24 cellular contexts compared by ENCODE assay signal in the genomic region with DNA sequence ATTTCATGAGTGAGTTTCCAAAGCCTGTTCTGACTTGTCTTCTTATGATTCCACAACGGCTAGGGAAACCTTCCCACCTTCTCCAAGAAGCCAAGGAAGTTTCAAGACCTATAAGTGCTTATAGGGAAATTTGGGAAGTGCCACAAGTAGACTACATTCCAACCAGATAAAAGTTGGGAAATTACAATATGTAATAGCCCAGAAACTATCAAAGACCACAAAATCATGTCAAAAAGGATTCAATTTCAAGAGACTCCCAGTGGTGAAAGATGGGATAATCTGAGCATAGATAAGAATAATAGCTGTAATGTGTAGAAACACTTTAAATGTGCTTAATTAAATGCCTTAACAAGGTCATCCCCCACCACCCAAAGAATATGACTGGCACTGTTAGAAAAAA.
DNase-seq lines count a peak whose midpoint lies in the region; ATAC-seq and TF ChIP-seq lines count a peak whose summit lies in the region.
"Had no signal": no experiment of that assay in that cellular context is flagged by ENCODE, and none has a peak within 500 bp of the region (broad histone marks: within the 10 kb centered on the region; RNA-seq: fewer than 3 reads in every experiment).

No MANE protein-coding gene starts in this region.

- no peaks in the 10 kb centered on the region for H3K9me2 ChIP-seq in PC-9 (ENCODE audit: insufficient read depth)

- TF ChIP-seq CTCF in cardiac muscle cell (IDR thresholded peaks at IDR 0.05; ENCODE audit: low read depth, low read length): peak; percentile 13
- no peak for TF ChIP-seq CTCF in heart right ventricle (IDR thresholded peaks at IDR 0.05)
- peak; percentile 32; the same call in 1 of the 2 replicates for TF ChIP-seq CTCF in PC-9 (conservative IDR thresholded peaks at IDR 0.05)
- peak; percentile 25 for TF ChIP-seq CTCF in fibroblast of mammary gland (conservative IDR thresholded peaks at IDR 0.05; ENCODE audit: control insufficient read depth, insufficient read depth, low read depth, low read length)
- peak; percentile 62 for TF ChIP-seq CTCF in type B pancreatic cell (conservative IDR thresholded peaks at IDR 0.05)

- BruUV-seq in PC-9 (replicated peaks; lab: Mats Ljungman, UMichigan): no TSS peak

- 92 to 94% methylated on average over 1 of the region's 1 CpG for WGBS in heart right ventricle, 2 donors

- no peak overlapping the region for H2AFZ ChIP-seq in PC-9

- H3K4me1 ChIP-seq in cardiac muscle cell (ENCODE audit: low read depth) (peaks cover 12% of the 10 kb centered on the region), heart right ventricle (peaks cover 0 to 20% (median 9%) of the 10 kb centered on the region in 9 donors), PC-9 (replicated peaks; ENCODE audit: insufficient read depth) (peaks cover 44% of the 10 kb centered on the region)
- H3K4me1 ChIP-seq: spleen had no signal

- H4K20me1 ChIP-seq in PC-9 (ENCODE audit: insufficient read depth): no peaks in the 10 kb centered on the region

- ATAC-seq in heart right ventricle: no peak
- ATAC-seq in sciatic nerve: no peak
- ATAC-seq: A549, K562 had no signal

- no peak overlapping the region for H3K4me3 ChIP-seq in cardiac muscle cell
- no peak overlapping the region for H3K4me3 ChIP-seq in heart right ventricle
- H3K4me3 ChIP-seq in PC-9: no peak overlapping the region
- no peak overlapping the region for H3K4me3 ChIP-seq in fibroblast of mammary gland (ENCODE audit: control insufficient read depth, low read depth, low read length)
- H3K4me3 ChIP-seq: A549, K562, spleen, vagina had no signal

- H3K4me2 ChIP-seq in PC-9: no peak overlapping the region
- H3K4me2 ChIP-seq: A549 had no signal

- H3F3A ChIP-seq in PC-9 (ENCODE audit: insufficient read depth, low read depth): peaks cover 32% of the 10 kb centered on the region

- H3K4me3 Mint-ChIP-seq in type B pancreatic cell (no peak overlapping the region), immature natural killer cell (no peak overlapping the region)
- H3K4me3 Mint-ChIP-seq: activated CD4-positive, alpha-beta T cell treated with anti-CD3 and anti-CD28 coated beads, Interleukin-2, amount 10 ng/mL, durations not matched to agents 24 days and 14 days; CD14-positive monocyte; nephron; T-helper 1 cell treated with Interleukin-12 subunit alpha and Interleukin-12 subunit beta and Interleukin-4 antibody, amounts not matched to agents 30 μg/mL and 1 μg/mL, for 36 hours had no signal

- POLR2A ChIA-PET in PC-9 (lab: Charles Lee; ENCODE audit: unreplicated experiment): interaction anchor here (0.7 kb wide), 1 partner anchor 20 kb away, joined by 4 read pairs; no protein-coding TSS in a partner anchor

- H3K27ac Mint-ChIP-seq in type B pancreatic cell (no peak overlapping the region), immature natural killer cell (no peak overlapping the region)
- H3K27ac Mint-ChIP-seq: activated CD4-positive, alpha-beta T cell treated with anti-CD3 and anti-CD28 coated beads, Interleukin-2, amount 10 ng/mL, durations not matched to agents 24 days and 14 days; CD14-positive monocyte; nephron; T-helper 1 cell treated with Interleukin-12 subunit alpha and Interleukin-12 subunit beta and Interleukin-4 antibody, amounts not matched to agents 30 μg/mL and 1 μg/mL, for 36 hours had no signal

- H3K27me3 Mint-ChIP-seq in type B pancreatic cell (no peaks in the 10 kb centered on the region), immature natural killer cell (ENCODE audit: low read depth in 3 of 3) (peaks cover 0 to 3% (median 0%) of the 10 kb centered on the region in 3 donors)
- H3K27me3 Mint-ChIP-seq: activated CD4-positive, alpha-beta T cell treated with anti-CD3 and anti-CD28 coated beads, Interleukin-2, amount 10 ng/mL, durations not matched to agents 24 days and 14 days had no signal

- DNase-seq in cardiac muscle cell (ENCODE audit: low read depth in 1 of 2, low spot score in 1 of 2): peak in 1 of 2 donors; percentile 50
- no peak for DNase-seq in heart right ventricle
- DNase-seq in PC-9: no peak
- DNase-seq in fibroblast of mammary gland (ENCODE audit: low read depth): no peak
- DNase-seq in type B pancreatic cell (ENCODE audit: extremely low spot score, unreplicated experiment): no peak
- no peak for DNase-seq in sciatic nerve (ENCODE audit: low spot score)
- no peak for DNase-seq in DMS 273 treated with DMSO at 0.1 percent for 48 hours (lab: John Stamatoyannopoulos, UW)
- DNase-seq in immature natural killer cell: no peak
- DNase-seq: activated CD4-positive, alpha-beta T cell treated with anti-CD3 and anti-CD28 coated beads, Interleukin-2, amount 10 ng/mL, durations not matched to agents 24 days and 14 days; amygdala; cerebellar nuclear complex; DMS153; NCI-H1092; NCI-H2081 treated with DMSO at 0.1 percent for 48 hours; NCI-H510A treated with DMSO at 0.1 percent for 48 hours; Right ventricle myocardium superior; spleen; stimulated activated CD4-positive, alpha-beta T cell treated with anti-CD3 and anti-CD28 coated beads, Interleukin-4, amount 100 ng/mL, for 4 hours had no signal

- peaks cover 3% of the 10 kb centered on the region for H3K36me3 ChIP-seq in cardiac muscle cell
- no peaks in the 10 kb centered on the region for H3K36me3 ChIP-seq in heart right ventricle
- peaks cover 25% of the 10 kb centered on the region for H3K36me3 ChIP-seq in PC-9 (ENCODE audit: low read depth)
- H3K36me3 ChIP-seq: spleen, vagina had no signal

- peaks cover 2% of the 10 kb centered on the region; the same call in 1 of the 2 replicates for H3K79me2 ChIP-seq in PC-9 (ENCODE audit: low read depth)

- H3K27me3 ChIP-seq in cardiac muscle cell: no peaks in the 10 kb centered on the region
- no peaks in the 10 kb centered on the region for H3K27me3 ChIP-seq in heart right ventricle
- H3K27me3 ChIP-seq in PC-9 (ENCODE audit: insufficient read depth, low read depth): no peaks in the 10 kb centered on the region
- H3K27me3 ChIP-seq: spleen, vagina had no signal

- intact Hi-C loops in heart right ventricle (cut with DNase I) (loop anchor here in 3 of 10 donors (10.0 kb wide), 2 partner anchors 119 to 369 kb away; no protein-coding TSS in a partner anchor), PC-9 (cut with micrococcal nuclease; ENCODE audit: unreplicated experiment) (no loop called here), sciatic nerve (cut with DNase I) (no loop called here)

- H3K4me1 Mint-ChIP-seq in type B pancreatic cell (ENCODE audit: unreplicated experiment): peaks cover 13% of the 10 kb centered on the region
- H3K4me1 Mint-ChIP-seq in immature natural killer cell: peaks cover 13 to 39% of the 10 kb centered on the region in 2 donors

- H3K9me3 Mint-ChIP-seq in type B pancreatic cell (no peaks in the 10 kb centered on the region), immature natural killer cell (no peaks in the 10 kb centered on the region)
- H3K9me3 Mint-ChIP-seq: nephron had no signal

- H3K27ac ChIP-seq in cardiac muscle cell: no peak overlapping the region
- no peak overlapping the region for H3K27ac ChIP-seq in heart right ventricle
- H3K27ac ChIP-seq in PC-9: no peak overlapping the region
- H3K27ac ChIP-seq: A549, spleen, vagina had no signal

- CTCF ChIA-PET in PC-9 (lab: Charles Lee): no interaction called here

- no peaks in the 10 kb centered on the region for H3K36me3 Mint-ChIP-seq in type B pancreatic cell
- H3K36me3 Mint-ChIP-seq in immature natural killer cell: peaks cover 9 to 24% (median 17%) of the 10 kb centered on the region in 3 donors

- H3K9me3 ChIP-seq in cardiac muscle cell (ENCODE audit: low read depth): no peaks in the 10 kb centered on the region
- peaks cover 0 to 3% (median 0%) of the 10 kb centered on the region in 11 donors for H3K9me3 ChIP-seq in heart right ventricle
- H3K9me3 ChIP-seq in PC-9 (ENCODE audit: insufficient read depth, low read depth): peaks cover 13% of the 10 kb centered on the region; the same call in 1 of the 2 replicates
- H3K9me3 ChIP-seq: A549, spleen, vagina had no signal

Comparison
In these comparisons a context has a peak if more than half of its experiments do, and no peak if none do; other contexts are left out.
1. CTCF ChIP-seq: peak in cardiac muscle cell (single experiment), PC-9 (single experiment), fibroblast of mammary gland (single experiment) and type B pancreatic cell (single experiment); none in heart right ventricle (0 of 9).